In the genomic region with DNA sequence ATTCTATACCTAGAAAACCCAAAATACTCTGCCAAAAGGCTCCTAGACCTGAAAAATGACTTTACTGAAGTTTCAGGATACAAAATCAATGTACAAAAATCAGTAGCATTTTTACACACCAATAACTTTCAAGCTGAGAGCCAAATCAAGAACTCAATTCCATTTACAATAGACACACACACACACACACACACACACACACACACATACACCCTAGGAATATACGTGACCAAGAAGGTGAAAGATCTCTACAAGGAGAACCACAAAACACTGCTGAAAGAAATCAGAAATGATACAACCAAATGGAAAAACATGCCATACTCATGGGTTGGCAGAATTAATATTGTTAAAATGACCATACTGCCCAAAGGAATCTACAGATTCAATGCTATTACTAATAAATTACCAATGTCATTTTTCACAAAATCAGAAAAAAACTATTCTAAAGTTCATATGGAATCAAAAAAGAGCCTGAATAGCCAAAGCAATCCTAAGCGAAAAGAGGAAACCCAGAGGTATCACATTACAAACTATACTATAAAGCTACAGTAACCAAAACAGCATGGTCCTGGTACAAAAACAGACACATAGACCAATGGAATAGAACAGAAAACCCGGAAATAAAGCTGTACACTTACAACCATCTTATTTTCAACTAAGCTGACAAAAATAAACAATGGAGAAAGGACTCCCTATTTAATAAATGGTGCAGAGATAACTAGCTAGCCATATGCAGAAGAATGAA, we compare ENCODE assay signal across 19 cellular contexts.
DNase-seq lines count a peak whose midpoint lies in the region; ATAC-seq, FAIRE-seq and TF ChIP-seq lines count a peak whose summit lies in the region.
"Had no signal": no experiment of that assay in that cellular context is flagged by ENCODE, and none has a peak within 500 bp of the region (broad histone marks: within the 10 kb centered on the region; RNA-seq: fewer than 3 reads in every experiment).

No MANE protein-coding gene starts in this region.

- FAIRE-seq in H54 (lab: Jason Lieb, UNC): peak; percentile 89
- FAIRE-seq: H1, RCC 7860 had no signal

- H3K27me3 ChIP-seq in liver (ENCODE audit: control insufficient read depth in 4 of 4, insufficient read depth in 4 of 4, low read length in 3 of 4) (no peaks in the 10 kb centered on the region), skeletal muscle satellite cell (ENCODE audit: control insufficient read depth, insufficient read depth, low read length) (no peaks in the 10 kb centered on the region), suprapubic skin (no peaks in the 10 kb centered on the region)
- H3K27me3 ChIP-seq: BE2C had no signal

- peaks cover 0 to 13% (median 9%) of the 10 kb centered on the region in 4 donors for H3K4me1 ChIP-seq in liver (ENCODE audit: control insufficient read depth in 4 of 4, insufficient read depth in 4 of 4, low read length in 3 of 4)
- peaks cover 10% of the 10 kb centered on the region for H3K4me1 ChIP-seq in skeletal muscle satellite cell (ENCODE audit: control insufficient read depth, insufficient read depth, low read length)
- H3K4me1 ChIP-seq in suprapubic skin: no peaks in the 10 kb centered on the region
- H3K4me1 ChIP-seq: A549 had no signal

- DNase-seq in H54 (ENCODE audit: insufficient read length, low spot score): no peak
- peak; percentile 20 for DNase-seq in OCI-M1 (lab: John Stamatoyannopoulos, UW)
- DNase-seq in suprapubic skin (ENCODE audit: low spot score in 2 of 2): no peak
- DNase-seq: BE2C; CD4-positive, CD25-positive, alpha-beta regulatory T cell; DMS79; NCI-H1105; NCI-H146; NCI-H2029; NCI-H2227 treated with DMSO at 0.1 percent for 48 hours; NCI-H510A treated with DMSO at 0.1 percent for 48 hours; NCI-H82 had no signal

- no peak for TF ChIP-seq CTCF in liver (IDR thresholded peaks at IDR 0.05; ENCODE audit: low read depth, low read length, missing input control)
- TF ChIP-seq CTCF in suprapubic skin (IDR thresholded peaks at IDR 0.05): no peak

- H3K4me3 ChIP-seq in liver (ENCODE audit: low read depth in 1 of 3, low read length in 3 of 3) (no peak overlapping the region), skeletal muscle satellite cell (ENCODE audit: low read length) (no peak overlapping the region), suprapubic skin (no peak overlapping the region)
- H3K4me3 ChIP-seq: A549 had no signal

- ATAC-seq in HG02623 (IDR thresholded peaks at IDR 0.05; ENCODE audit: unreplicated experiment) (no peak), GM21576 (IDR thresholded peaks at IDR 0.05; ENCODE audit: unreplicated experiment) (no peak)
- ATAC-seq: A549 had no signal

- 95% methylated on average over 3 of the region's 3 CpGs for WGBS in liver
- 98% methylated on average over 3 of the region's 3 CpGs for WGBS in suprapubic skin

- H3K9me3 ChIP-seq in liver (ENCODE audit: control insufficient read depth in 4 of 4, low read length in 3 of 4) (no peaks in the 10 kb centered on the region), skeletal muscle satellite cell (replicated peaks; ENCODE audit: low read length) (no peaks in the 10 kb centered on the region), suprapubic skin (peaks cover 5% of the 10 kb centered on the region)
- H3K9me3 ChIP-seq: BE2C had no signal

- H3K4me2 ChIP-seq in skeletal muscle satellite cell (ENCODE audit: low read length): peak overlapping the region; percentile 24
- H3K4me2 ChIP-seq: A549 had no signal

- H3K9ac ChIP-seq in liver (ENCODE audit: low read depth in 1 of 2, low read length in 2 of 2) (no peak overlapping the region), skeletal muscle satellite cell (ENCODE audit: low read depth, low read length) (no peak overlapping the region)

- TF ChIP-seq POLR2A in H54 (IDR thresholded peaks at IDR 0.05; ENCODE audit: low read depth, low read length) (no peak), suprapubic skin (IDR thresholded peaks at IDR 0.05) (no peak)

- TF ChIP-seq EP300 in suprapubic skin (IDR thresholded peaks at IDR 0.05): no peak

- TF ChIP-seq RAD21 in liver (IDR thresholded peaks at IDR 0.05): no peak

- H3K36me3 ChIP-seq in liver (ENCODE audit: control insufficient read depth in 4 of 4, insufficient read depth in 3 of 4, low read depth in 1 of 4, low read length in 3 of 4): peaks cover 0 to 17% (median 3%) of the 10 kb centered on the region in 4 donors
- no peaks in the 10 kb centered on the region for H3K36me3 ChIP-seq in skeletal muscle satellite cell (ENCODE audit: insufficient read depth, low read length)
- H3K36me3 ChIP-seq in suprapubic skin: no peaks in the 10 kb centered on the region
- H3K36me3 ChIP-seq: BE2C had no signal

- peak overlapping the region; percentile 37 to 52 for H3K27ac ChIP-seq in liver (ENCODE audit: low read depth in 1 of 2, low read length in 2 of 2)
- H3K27ac ChIP-seq in suprapubic skin: no peak overlapping the region
- H3K27ac ChIP-seq: A549 had no signal

TF ChIP-seq in liver, 16 proteins besides CTCF, POLR2A, EP300 and RAD21:
- TF ChIP-seq HNF4G (IDR thresholded peaks at IDR 0.05) (no peak), JUND (IDR thresholded peaks at IDR 0.05) (no peak), FOXA1 (IDR thresholded peaks at IDR 0.05) (no peak), HNF4A (conservative IDR thresholded peaks at IDR 0.05) (no peak), NR2F2 (IDR thresholded peaks at IDR 0.05) (no peak)
- TF ChIP-seq, protein P1, sequence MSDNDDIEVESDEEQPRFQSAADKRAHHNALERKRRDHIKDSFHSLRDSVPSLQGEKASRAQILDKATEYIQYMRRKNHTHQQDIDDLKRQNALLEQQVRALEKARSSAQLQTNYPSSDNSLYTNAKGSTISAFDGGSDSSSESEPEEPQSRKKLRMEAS (IDR thresholded peaks at IDR 0.05): no peak
- TF ChIP-seq, protein P2, sequence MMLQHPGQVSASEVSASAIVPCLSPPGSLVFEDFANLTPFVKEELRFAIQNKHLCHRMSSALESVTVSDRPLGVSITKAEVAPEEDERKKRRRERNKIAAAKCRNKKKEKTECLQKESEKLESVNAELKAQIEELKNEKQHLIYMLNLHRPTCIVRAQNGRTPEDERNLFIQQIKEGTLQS (IDR thresholded peaks at IDR 0.05): no peak
